ENCODE assay signal across 8 cellular contexts in genomic region chr3:49007068-49007770, GRCh38. TPM values are rescaled to one million over a fixed set of nuclear protein-coding genes. Genes with fewer than 3 reads are reported as not detected.
DNase-seq lines count a peak whose midpoint lies in the region; ATAC-seq, FAIRE-seq and TF ChIP-seq lines count a peak whose summit lies in the region.

Gene WDR6 (plus strand): TSS chr3:49007391. CDS start chr3:49007432, 41 bp downstream.

- in situ Hi-C loops in mammary epithelial cell (cut with MboI; ENCODE audit: low sequenced_read_pairs in 2 of 2), result no loop called here

- no peaks in the 10 kb centered on the region for H3K27me3 ChIP-seq in WERI-Rb-1 (ENCODE audit: insufficient read depth, low read depth, severe bottlenecking)
- no peaks in the 10 kb centered on the region for H3K27me3 ChIP-seq in mammary epithelial cell (ENCODE audit: insufficient read depth, low read length)
- H3K27me3 ChIP-seq in small intestine (ENCODE audit: control insufficient read depth in 2 of 2, insufficient read depth in 2 of 2, low read length in 2 of 2), result no peaks in the 10 kb centered on the region

- H3K9ac ChIP-seq in mammary epithelial cell (ENCODE audit: insufficient read depth, low read length), result peak within 1 kb of the TSS; percentile 86

- DNase-seq in AG08395 (ENCODE audit: low spot score) (peak; percentile 94), NCI-H2196 treated with DMSO at 0.1 percent for 48 hours (lab: John Stamatoyannopoulos, UW; ENCODE audit: unreplicated experiment) (peak; percentile 75), WERI-Rb-1 (peak; percentile 98), mammary epithelial cell (peak; percentile 98), iPS-NIHi11 (ENCODE audit: low spot score) (peak; percentile 100), small intestine (peak; percentile 97)

- no peak for FAIRE-seq in small intestine (lab: Jason Lieb, UNC)

- ATAC-seq in GM18873 (IDR thresholded peaks at IDR 0.05; ENCODE audit: low FRiP score, unreplicated experiment), result peak; percentile 81
- peak; percentile 84 for ATAC-seq in HG03139 (IDR thresholded peaks at IDR 0.05; ENCODE audit: unreplicated experiment)

- H3K4me2 ChIP-seq in mammary epithelial cell (ENCODE audit: insufficient read depth, low read depth, low read length), result peak within 1 kb of the TSS; percentile 99

- H3K9me3 ChIP-seq in WERI-Rb-1 (ENCODE audit: severe bottlenecking) (no peaks in the 10 kb centered on the region), mammary epithelial cell (replicated peaks; ENCODE audit: insufficient read depth, low read length) (no peaks in the 10 kb centered on the region), small intestine (ENCODE audit: control insufficient read depth, low read depth) (no peaks in the 10 kb centered on the region)

- peaks cover 15% of the 10 kb centered on the region for H3K4me1 ChIP-seq in mammary epithelial cell (ENCODE audit: insufficient read depth, low read length)
- H3K4me1 ChIP-seq in small intestine (ENCODE audit: control insufficient read depth in 2 of 2, insufficient read depth in 1 of 2, low read depth in 1 of 2, low read length in 1 of 2), result no peaks in the 10 kb centered on the region

- peaks cover 42% of the 10 kb centered on the region for H3K79me2 ChIP-seq in mammary epithelial cell (ENCODE audit: insufficient read depth, low read length)

- peak within 1 kb of the TSS; percentile 97 for H3K27ac ChIP-seq in WERI-Rb-1
- peak within 1 kb of the TSS; percentile 67 for H3K27ac ChIP-seq in mammary epithelial cell (ENCODE audit: insufficient read depth, low read depth, low read length)
- peak within 1 kb of the TSS; percentile 94 to 96 for H3K27ac ChIP-seq in small intestine (ENCODE audit: low read depth in 1 of 2, low read length in 1 of 2)

- H3K4me3 ChIP-seq in WERI-Rb-1 (ENCODE audit: low read depth, low read length) (peak within 1 kb of the TSS; percentile 74), mammary epithelial cell (replicated peaks in 1 of 3; ENCODE audit: insufficient read depth in 1 of 3, low read depth in 2 of 3, low read length in 3 of 3) (peak within 1 kb of the TSS; percentile 56 to 84 (median 76)), small intestine (ENCODE audit: low read depth in 1 of 2, low read length in 2 of 2) (peak within 1 kb of the TSS; percentile 63 to 72)

- H4K20me1 ChIP-seq in mammary epithelial cell (ENCODE audit: insufficient read depth, low read length), result no peaks in the 10 kb centered on the region

- TSS peak; percentile 59 for BruUV-seq in mammary epithelial cell (replicated peaks; lab: Mats Ljungman, UMichigan)

- CTCF ChIA-PET in mammary epithelial cell (lab: Charles Lee; ENCODE audit: low non-redundant PET), result interaction anchor here (0.6 to 1.5 kb wide), 5 partner anchors 13 to 87 kb away, joined by 4 to 12 read pairs (median 6); partner anchors contain the start of genes NDUFAF3, P4HTM and QRICH1

- H3K36me3 ChIP-seq in WERI-Rb-1 (peaks cover 32% of the 10 kb centered on the region), mammary epithelial cell (ENCODE audit: insufficient read depth, low read length) (no peaks in the 10 kb centered on the region), small intestine (ENCODE audit: control insufficient read depth in 2 of 2, insufficient read depth in 2 of 2, low read length in 2 of 2) (peaks cover 0 to 2% of the 10 kb centered on the region in 2 donors)

- H2AFZ ChIP-seq in mammary epithelial cell (ENCODE audit: low read depth, low read length), result peak within 1 kb of the TSS; percentile 94

- dilution Hi-C loops in mammary epithelial cell (cut with HindIII; ENCODE audit: low sequenced_read_pairs), result no loop called here

- intact Hi-C loops in mammary epithelial cell (cut with micrococcal nuclease), result loop anchor here (1.0 to 2.0 kb wide), 2 partner anchors 14 to 18 kb away; no protein-coding TSS in a partner anchor

- WGBS in mammary epithelial cell (ENCODE audit: low coverage, missing lambda C conversion rate), result under 1% methylated on average over 18 of the region's 65 CpGs
- 0% methylated on average over 58 to 65 of the region's 65 CpGs for WGBS in small intestine, 3 donors

- TF ChIP-seq CTCF in WERI-Rb-1 (IDR thresholded peaks at IDR 0.05; ENCODE audit: low read depth, low read length) (peak; percentile 51), mammary epithelial cell (conservative IDR thresholded peaks at IDR 0.05 in 1 of 2, IDR thresholded peaks at IDR 0.05 in 1 of 2; ENCODE audit: extremely low read depth in 1 of 2, insufficient read depth in 1 of 2, low read depth in 1 of 2, low read length in 2 of 2) (peak; percentile 18 to 53)

RNA-seq across cellular contexts. Expression of gene WDR6, which starts in this region (rescaled TPM):
- 100 to 1,000 TPM in 1 of 2 donors, 10 to 100 TPM in 1; 91.2 to 108 TPM for total RNA-seq in mammary epithelial cell
- polyA plus RNA-seq in mammary epithelial cell (93.9 TPM), small intestine (100 to 1,000 TPM in 2 of 3 donors, 10 to 100 TPM in 1; 98.5 to 154 (median 137) TPM)
- polyA minus RNA-seq in mammary epithelial cell, result 208 TPM

Comparison
In these comparisons a context has a peak if more than half of its experiments do, and no peak if none do; other contexts are left out.
1. Peak in every context shown above with its lines: DNase-seq, ATAC-seq, H3K4me3 ChIP-seq and H3K27ac ChIP-seq.